Comparison of ENCODE assay signal across 1 cellular context in genomic region chr17:9568957-9569588, GRCh38.
A peak's percentile ranks its signal among the peaks of the same experiment; 100 is the strongest.
TF ChIP-seq lines count a peak whose summit lies in the region.

No MANE protein-coding gene starts in this region.

TF ChIP-seq in HEK293, 187 proteins besides CTCF, POLR2A, EP300 and RAD21 (continued from another document and continues in another):
- TF ChIP-seq, protein P1, sequence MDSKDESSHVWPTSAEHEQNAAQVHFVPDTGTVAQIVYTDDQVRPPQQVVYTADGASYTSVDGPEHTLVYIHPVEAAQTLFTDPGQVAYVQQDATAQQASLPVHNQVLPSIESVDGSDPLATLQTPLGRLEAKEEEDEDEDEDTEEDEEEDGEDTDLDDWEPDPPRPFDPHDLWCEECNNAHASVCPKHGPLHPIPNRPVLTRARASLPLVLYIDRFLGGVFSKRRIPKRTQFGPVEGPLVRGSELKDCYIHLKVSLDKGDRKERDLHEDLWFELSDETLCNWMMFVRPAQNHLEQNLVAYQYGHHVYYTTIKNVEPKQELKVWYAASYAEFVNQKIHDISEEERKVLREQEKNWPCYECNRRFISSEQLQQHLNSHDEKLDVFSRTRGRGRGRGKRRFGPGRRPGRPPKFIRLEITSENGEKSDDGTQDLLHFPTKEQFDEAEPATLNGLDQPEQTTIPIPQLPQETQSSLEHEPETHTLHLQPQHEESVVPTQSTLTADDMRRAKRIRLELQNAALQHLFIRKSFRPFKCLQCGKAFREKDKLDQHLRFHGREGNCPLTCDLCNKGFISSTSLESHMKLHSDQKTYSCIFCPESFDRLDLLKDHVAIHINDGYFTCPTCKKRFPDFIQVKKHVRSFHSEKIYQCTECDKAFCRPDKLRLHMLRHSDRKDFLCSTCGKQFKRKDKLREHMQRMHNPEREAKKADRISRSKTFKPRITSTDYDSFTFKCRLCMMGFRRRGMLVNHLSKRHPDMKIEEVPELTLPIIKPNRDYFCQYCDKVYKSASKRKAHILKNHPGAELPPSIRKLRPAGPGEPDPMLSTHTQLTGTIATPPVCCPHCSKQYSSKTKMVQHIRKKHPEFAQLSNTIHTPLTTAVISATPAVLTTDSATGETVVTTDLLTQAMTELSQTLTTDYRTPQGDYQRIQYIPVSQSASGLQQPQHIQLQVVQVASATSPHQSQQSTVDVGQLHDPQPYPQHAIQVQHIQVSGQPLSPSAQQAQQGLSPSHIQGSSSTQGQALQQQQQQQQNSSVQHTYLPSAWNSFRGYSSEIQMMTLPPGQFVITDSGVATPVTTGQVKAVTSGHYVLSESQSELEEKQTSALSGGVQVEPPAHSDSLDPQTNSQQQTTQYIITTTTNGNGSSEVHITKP (tag by site-specific recombination; IDR thresholded peaks at IDR 0.05), result no peak
- 0 out of 2 replicates have a peak, but pooled peaks have one; percentile 30 for TF ChIP-seq ZSCAN23 (tag by site-specific recombination; IDR thresholded peaks at IDR 0.05)
- no peak for TF ChIP-seq ZBTB21 (tag by site-specific recombination; IDR thresholded peaks at IDR 0.05)
- no peak for TF ChIP-seq ZNF624 (tag by site-specific recombination; IDR thresholded peaks at IDR 0.05)
- no peak for TF ChIP-seq ZNF37A (tag by site-specific recombination; IDR thresholded peaks at IDR 0.05)
- TF ChIP-seq ZNF791 (tag by site-specific recombination; IDR thresholded peaks at IDR 0.05), result no peak
- peak; percentile 93 for TF ChIP-seq FEZF1 (tag by site-specific recombination; IDR thresholded peaks at IDR 0.05)
- no peak for TF ChIP-seq ZFP37 (tag by site-specific recombination; IDR thresholded peaks at IDR 0.05)
- no peak for TF ChIP-seq ZNF558 (tag by site-specific recombination; IDR thresholded peaks at IDR 0.05)
- TF ChIP-seq ZNF555 (tag by site-specific recombination; conservative IDR thresholded peaks at IDR 0.05), result no peak
- no peak for TF ChIP-seq ZNF416 (tag by site-specific recombination; IDR thresholded peaks at IDR 0.05)
- no peak for TF ChIP-seq YY1 (tag by site-specific recombination; IDR thresholded peaks at IDR 0.05)
- TF ChIP-seq ZNF24 (tag by site-specific recombination; IDR thresholded peaks at IDR 0.05), result peak; percentile 23; the same call in 1 of the 2 replicates
- no peak for TF ChIP-seq ZNF335 (tag by site-specific recombination; conservative IDR thresholded peaks at IDR 0.05)
- TF ChIP-seq ZNF426 (tag by site-specific recombination; IDR thresholded peaks at IDR 0.05), result no peak
- TF ChIP-seq, protein P2, sequence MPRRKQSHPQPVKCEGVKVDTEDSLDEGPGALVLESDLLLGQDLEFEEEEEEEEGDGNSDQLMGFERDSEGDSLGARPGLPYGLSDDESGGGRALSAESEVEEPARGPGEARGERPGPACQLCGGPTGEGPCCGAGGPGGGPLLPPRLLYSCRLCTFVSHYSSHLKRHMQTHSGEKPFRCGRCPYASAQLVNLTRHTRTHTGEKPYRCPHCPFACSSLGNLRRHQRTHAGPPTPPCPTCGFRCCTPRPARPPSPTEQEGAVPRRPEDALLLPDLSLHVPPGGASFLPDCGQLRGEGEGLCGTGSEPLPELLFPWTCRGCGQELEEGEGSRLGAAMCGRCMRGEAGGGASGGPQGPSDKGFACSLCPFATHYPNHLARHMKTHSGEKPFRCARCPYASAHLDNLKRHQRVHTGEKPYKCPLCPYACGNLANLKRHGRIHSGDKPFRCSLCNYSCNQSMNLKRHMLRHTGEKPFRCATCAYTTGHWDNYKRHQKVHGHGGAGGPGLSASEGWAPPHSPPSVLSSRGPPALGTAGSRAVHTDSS (tag by site-specific recombination; IDR thresholded peaks at IDR 0.05), result no peak
- TF ChIP-seq SP2 (tag by site-specific recombination; IDR thresholded peaks at IDR 0.05), result no peak
- TF ChIP-seq ZNF2 (tag by site-specific recombination; IDR thresholded peaks at IDR 0.05), result no peak
- no peak for TF ChIP-seq ZNF623 (tag by site-specific recombination; IDR thresholded peaks at IDR 0.05)
- no peak for TF ChIP-seq ZNF292 (tag by site-specific recombination; IDR thresholded peaks at IDR 0.05; ENCODE audit: borderline replicate concordance, low read depth)
- TF ChIP-seq GLIS2 (tag by site-specific recombination; IDR thresholded peaks at IDR 0.05), result 0 out of 2 replicates have a peak, but pooled peaks have one; percentile 20
- no peak for TF ChIP-seq ZNF157 (tag by site-specific recombination; IDR thresholded peaks at IDR 0.05)
- TF ChIP-seq ZNF18 (tag by site-specific recombination; IDR thresholded peaks at IDR 0.05), result no peak
- TF ChIP-seq ZNF391 (tag by site-specific recombination; IDR thresholded peaks at IDR 0.05; ENCODE audit: borderline replicate concordance, low read depth), result no peak
- TF ChIP-seq ZNF19 (tag by site-specific recombination; IDR thresholded peaks at IDR 0.05; ENCODE audit: low read depth), result no peak
- no peak for TF ChIP-seq ZNF239 (tag by site-specific recombination; IDR thresholded peaks at IDR 0.05)
- TF ChIP-seq TRIM28 (IDR thresholded peaks at IDR 0.05; ENCODE audit: borderline replicate concordance, low read length), result no peak
- no peak for TF ChIP-seq GLI4 (tag by site-specific recombination; IDR thresholded peaks at IDR 0.05)
- TF ChIP-seq ZNF114 (tag by site-specific recombination; IDR thresholded peaks at IDR 0.05), result no peak
- TF ChIP-seq ZNF701 (tag by site-specific recombination; IDR thresholded peaks at IDR 0.05), result no peak
- TF ChIP-seq, protein P3, sequence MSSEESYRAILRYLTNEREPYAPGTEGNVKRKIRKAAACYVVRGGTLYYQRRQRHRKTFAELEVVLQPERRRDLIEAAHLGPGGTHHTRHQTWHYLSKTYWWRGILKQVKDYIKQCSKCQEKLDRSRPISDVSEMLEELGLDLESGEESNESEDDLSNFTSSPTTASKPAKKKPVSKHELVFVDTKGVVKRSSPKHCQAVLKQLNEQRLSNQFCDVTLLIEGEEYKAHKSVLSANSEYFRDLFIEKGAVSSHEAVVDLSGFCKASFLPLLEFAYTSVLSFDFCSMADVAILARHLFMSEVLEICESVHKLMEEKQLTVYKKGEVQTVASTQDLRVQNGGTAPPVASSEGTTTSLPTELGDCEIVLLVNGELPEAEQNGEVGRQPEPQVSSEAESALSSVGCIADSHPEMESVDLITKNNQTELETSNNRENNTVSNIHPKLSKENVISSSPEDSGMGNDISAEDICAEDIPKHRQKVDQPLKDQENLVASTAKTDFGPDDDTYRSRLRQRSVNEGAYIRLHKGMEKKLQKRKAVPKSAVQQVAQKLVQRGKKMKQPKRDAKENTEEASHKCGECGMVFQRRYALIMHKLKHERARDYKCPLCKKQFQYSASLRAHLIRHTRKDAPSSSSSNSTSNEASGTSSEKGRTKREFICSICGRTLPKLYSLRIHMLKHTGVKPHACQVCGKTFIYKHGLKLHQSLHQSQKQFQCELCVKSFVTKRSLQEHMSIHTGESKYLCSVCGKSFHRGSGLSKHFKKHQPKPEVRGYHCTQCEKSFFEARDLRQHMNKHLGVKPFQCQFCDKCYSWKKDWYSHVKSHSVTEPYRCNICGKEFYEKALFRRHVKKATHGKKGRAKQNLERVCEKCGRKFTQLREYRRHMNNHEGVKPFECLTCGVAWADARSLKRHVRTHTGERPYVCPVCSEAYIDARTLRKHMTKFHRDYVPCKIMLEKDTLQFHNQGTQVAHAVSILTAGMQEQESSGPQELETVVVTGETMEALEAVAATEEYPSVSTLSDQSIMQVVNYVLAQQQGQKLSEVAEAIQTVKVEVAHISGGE (tag by site-specific recombination; conservative IDR thresholded peaks at IDR 0.05; ENCODE audit: low read depth), result no peak
- TF ChIP-seq ZFP3 (tag by site-specific recombination; IDR thresholded peaks at IDR 0.05; ENCODE audit: low read depth), result no peak
- TF ChIP-seq, protein P4, sequence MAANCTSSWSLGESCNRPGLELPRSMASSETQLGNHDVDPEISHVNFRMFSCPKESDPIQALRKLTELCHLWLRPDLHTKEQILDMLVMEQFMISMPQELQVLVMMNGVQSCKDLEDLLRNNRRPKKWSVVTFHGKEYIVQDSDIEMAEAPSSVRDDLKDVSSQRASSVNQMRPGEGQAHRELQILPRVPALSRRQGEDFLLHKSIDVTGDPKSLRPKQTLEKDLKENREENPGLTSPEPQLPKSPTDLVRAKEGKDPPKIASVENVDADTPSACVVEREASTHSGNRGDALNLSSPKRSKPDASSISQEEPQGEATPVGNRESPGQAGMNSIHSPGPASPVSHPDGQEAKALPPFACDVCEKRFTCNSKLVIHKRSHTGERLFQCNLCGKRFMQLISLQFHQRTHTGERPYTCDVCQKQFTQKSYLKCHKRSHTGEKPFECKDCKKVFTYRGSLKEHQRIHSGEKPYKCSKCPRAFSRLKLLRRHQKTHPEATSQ (tag by site-specific recombination; IDR thresholded peaks at IDR 0.05), result no peak
- TF ChIP-seq HOXD13 (CRISPR knock-in tag; IDR thresholded peaks at IDR 0.05; ENCODE audit: borderline replicate concordance), result no peak
- TF ChIP-seq, protein P5, sequence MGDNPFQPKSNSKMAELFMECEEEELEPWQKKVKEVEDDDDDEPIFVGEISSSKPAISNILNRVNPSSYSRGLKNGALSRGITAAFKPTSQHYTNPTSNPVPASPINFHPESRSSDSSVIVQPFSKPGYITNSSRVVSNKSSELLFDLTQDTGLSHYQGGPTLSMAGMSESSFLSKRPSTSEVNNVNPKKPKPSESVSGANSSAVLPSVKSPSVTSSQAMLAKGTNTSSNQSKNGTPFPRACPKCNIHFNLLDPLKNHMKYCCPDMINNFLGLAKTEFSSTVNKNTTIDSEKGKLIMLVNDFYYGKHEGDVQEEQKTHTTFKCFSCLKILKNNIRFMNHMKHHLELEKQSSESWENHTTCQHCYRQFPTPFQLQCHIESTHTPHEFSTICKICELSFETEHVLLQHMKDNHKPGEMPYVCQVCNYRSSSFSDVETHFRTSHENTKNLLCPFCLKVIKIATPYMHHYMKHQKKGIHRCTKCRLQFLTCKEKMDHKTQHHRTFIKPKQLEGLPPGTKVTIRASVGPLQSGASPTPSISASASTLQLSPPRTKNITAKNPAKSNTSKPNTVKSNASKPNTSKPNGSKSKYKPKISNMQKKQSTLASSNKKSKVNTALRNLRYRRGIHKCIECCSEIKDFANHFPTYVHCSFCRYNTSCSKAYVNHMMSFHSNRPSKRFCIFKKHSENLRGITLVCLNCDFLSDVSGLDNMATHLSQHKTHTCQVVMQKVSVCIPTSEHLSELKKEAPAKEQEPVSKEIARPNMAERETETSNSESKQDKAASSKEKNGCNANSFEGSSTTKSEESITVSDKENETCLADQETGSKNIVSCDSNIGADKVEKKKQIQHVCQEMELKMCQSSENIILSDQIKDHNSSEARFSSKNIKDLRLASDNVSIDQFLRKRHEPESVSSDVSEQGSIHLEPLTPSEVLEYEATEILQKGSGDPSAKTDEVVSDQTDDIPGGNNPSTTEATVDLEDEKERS (tag by site-specific recombination; IDR thresholded peaks at IDR 0.05), result no peak
- TF ChIP-seq ZNF174 (tag by site-specific recombination; IDR thresholded peaks at IDR 0.05), result no peak
- TF ChIP-seq SCRT1 (tag by site-specific recombination; IDR thresholded peaks at IDR 0.05; ENCODE audit: borderline replicate concordance), result no peak
- no peak for TF ChIP-seq ATF2 (tag by site-specific recombination; IDR thresholded peaks at IDR 0.05; ENCODE audit: low read depth)
- no peak for TF ChIP-seq ZNF560 (tag by site-specific recombination; IDR thresholded peaks at IDR 0.05; ENCODE audit: borderline replicate concordance)
- peak; percentile 51 for TF ChIP-seq KLF8 (tag by site-specific recombination; IDR thresholded peaks at IDR 0.05)
- no peak for TF ChIP-seq ZNF112 (tag by site-specific recombination; IDR thresholded peaks at IDR 0.05)
- TF ChIP-seq GLI2 (tag by site-specific recombination; IDR thresholded peaks at IDR 0.05; ENCODE audit: borderline replicate concordance, low read depth), result peak; percentile 27; the same call in 1 of the 2 replicates
- TF ChIP-seq KLF1 (tag by site-specific recombination; IDR thresholded peaks at IDR 0.05), result no peak
- no peak for TF ChIP-seq SALL2 (tag by site-specific recombination; IDR thresholded peaks at IDR 0.05; ENCODE audit: borderline replicate concordance)
- no peak for TF ChIP-seq ZFP41 (tag by site-specific recombination; IDR thresholded peaks at IDR 0.05; ENCODE audit: borderline replicate concordance)
- TF ChIP-seq ZNF626 (tag by site-specific recombination; IDR thresholded peaks at IDR 0.05), result no peak
- no peak for TF ChIP-seq ZNF48 (tag by site-specific recombination; IDR thresholded peaks at IDR 0.05)
- TF ChIP-seq ZNF341 (tag by site-specific recombination; IDR thresholded peaks at IDR 0.05; ENCODE audit: low read depth), result peak; percentile 86
- no peak for TF ChIP-seq ZNF169 (tag by site-specific recombination; IDR thresholded peaks at IDR 0.05)
- no peak for TF ChIP-seq ZBTB48 (tag by site-specific recombination; IDR thresholded peaks at IDR 0.05)
- peak; percentile 79 for TF ChIP-seq IKZF3 (tag by site-specific recombination; IDR thresholded peaks at IDR 0.05)
- TF ChIP-seq ZBTB26 (tag by site-specific recombination; optimal IDR thresholded peaks at IDR 0.05), result no peak
